11 cellular contexts compared by ENCODE assay signal in genomic region chr16:87420401-87421368, GRCh38. TPM values are rescaled to one million over a fixed set of nuclear protein-coding genes. Genes with fewer than 3 reads are reported as not detected.
DNase-seq lines count a peak whose midpoint lies in the region; ATAC-seq and TF ChIP-seq lines count a peak whose summit lies in the region.
"Had no signal": no experiment of that assay in that cellular context is flagged by ENCODE, and none has a peak within 500 bp of the region (broad histone marks: within the 10 kb centered on the region; RNA-seq: fewer than 3 reads in every experiment).

No MANE protein-coding gene starts in this region.

- peak; percentile 59 for ATAC-seq in foreskin keratinocyte
- ATAC-seq in HG03159 (IDR thresholded peaks at IDR 0.05; ENCODE audit: unreplicated experiment): no peak

- TF ChIP-seq CTCF in A673 (conservative IDR thresholded peaks at IDR 0.05; ENCODE audit: low read depth, low read length) (0 out of 2 replicates have a peak, but pooled peaks have one; percentile 26), GM13977 (IDR thresholded peaks at IDR 0.05; ENCODE audit: extremely low read depth, insufficient read depth, missing control alignments) (peak; percentile 41), foreskin keratinocyte (conservative IDR thresholded peaks at IDR 0.05) (peak; percentile 61)

- no peaks in the 10 kb centered on the region for H3K9me3 ChIP-seq in A673 (ENCODE audit: low read depth, low read length, poor library complexity, severe bottlenecking)
- H3K9me3 ChIP-seq: uterus had no signal

- CTCF ChIA-PET in A673 (lab: Charles Lee): no interaction called here

- H3K27me3 ChIP-seq in A673 (replicated peaks; ENCODE audit: insufficient read depth, low read depth, low read length, poor library complexity) (no peaks in the 10 kb centered on the region), foreskin keratinocyte (no peaks in the 10 kb centered on the region)
- H3K27me3 ChIP-seq: uterus had no signal

- H3K4me1 ChIP-seq in A673 (ENCODE audit: insufficient read depth, low read length, poor library complexity, severe bottlenecking): no peaks in the 10 kb centered on the region
- H3K4me1 ChIP-seq in foreskin keratinocyte: no peaks in the 10 kb centered on the region
- H3K4me1 ChIP-seq: uterus had no signal

- H3K27ac ChIP-seq in A673 (ENCODE audit: low read depth, low read length, poor library complexity, severe bottlenecking): no peak overlapping the region
- no peak overlapping the region for H3K27ac ChIP-seq in foreskin keratinocyte
- H3K27ac ChIP-seq: uterus had no signal

- DNase-seq in A673 (ENCODE audit: low spot score) (no peak), GM13977 (ENCODE audit: low spot score) (no peak), SK-MEL-5 (ENCODE audit: low read depth, low spot score) (peak; percentile 24), foreskin keratinocyte (no peak), amniotic stem cell (lab: John Stamatoyannopoulos, UW) (no peak), LoVo (ENCODE audit: low spot score) (no peak)
- DNase-seq in activated effector memory CD4-positive, alpha-beta T cell treated with Interleukin-2 at 50 U/mL for 16 hours: no peak
- DNase-seq: activated naive CD4-positive, alpha-beta T cell treated with anti-CD3 and anti-CD28 coated beads, Interleukin-2, amount 10 ng/mL, durations not matched to agents 7 days and 5 days; KG1; uterus had no signal

- H3K4me3 ChIP-seq in A673 (ENCODE audit: low read depth, low read length, poor library complexity, severe bottlenecking): no peak overlapping the region
- H3K4me3 ChIP-seq: uterus had no signal

- POLR2A ChIA-PET in A673 (lab: Charles Lee; ENCODE audit: low non-redundant PET): interaction anchor here (0.7 kb wide), 1 partner anchor 25 kb away, joined by 3 read pairs; no protein-coding TSS in a partner anchor

- intact Hi-C loops in A673 (cut with micrococcal nuclease; ENCODE audit: unreplicated experiment): no loop called here

- in situ Hi-C loops in GM13977 (cut with MboI; ENCODE audit: low pct_unique_long_range_greater_than_20kb, low sequenced_read_pairs, unreplicated experiment): no loop called here
- in situ Hi-C loops in SK-MEL-5 (cut with HindIII; ENCODE audit: low pct_unique_long_range_greater_than_20kb, low sequenced_read_pairs): no loop called here

- H3K36me3 ChIP-seq in A673 (ENCODE audit: insufficient read depth, low read length, poor library complexity, severe bottlenecking): peaks cover 23% of the 10 kb centered on the region
- H3K36me3 ChIP-seq: uterus had no signal

- BruUV-seq in A673 (replicated peaks; lab: Mats Ljungman, UMichigan): no TSS peak

RNA-seq across cellular contexts. Expression of gene MAP1LC3B, which starts 28.5 kb away (rescaled TPM):
- total RNA-seq in A673 (2021) (68.6 and 74.7 TPM in 2 replicates), foreskin keratinocyte (38.5 and 44.2 TPM in 2 replicates)
- total RNA-seq in SK-MEL-5 (2014; rRNA removed; shearing (Covaris generic)): 32.2 and 33.3 TPM in 2 replicates
- polyA plus RNA-seq in SK-MEL-5 (2015; cell fraction: cytosol; rRNA removed): 69.3 and 78.9 TPM in 2 replicates
- polyA plus RNA-seq in SK-MEL-5 (2015; cell fraction: nucleus; rRNA removed): 19.4 and 27.5 TPM in 2 replicates
- 47.0 and 51.8 TPM in 2 replicates for polyA plus RNA-seq in foreskin keratinocyte

RNA-seq across cellular contexts. Expression of gene FBXO31, which starts 37.1 kb away (rescaled TPM):
- total RNA-seq in A673 (2021) (32.2 and 34.3 TPM in 2 replicates), foreskin keratinocyte (17.5 and 18.1 TPM in 2 replicates)
- total RNA-seq in SK-MEL-5 (2014; rRNA removed; shearing (Covaris generic)): 11.3 and 12.5 TPM in 2 replicates
- 13.8 and 15.5 TPM in 2 replicates for polyA plus RNA-seq in SK-MEL-5 (2015; cell fraction: cytosol; rRNA removed)
- polyA plus RNA-seq in SK-MEL-5 (2015; cell fraction: nucleus; rRNA removed): 49.4 and 60.9 TPM in 2 replicates
- polyA plus RNA-seq in foreskin keratinocyte: 10.2 and 12.8 TPM in 2 replicates
